In the genomic region with DNA sequence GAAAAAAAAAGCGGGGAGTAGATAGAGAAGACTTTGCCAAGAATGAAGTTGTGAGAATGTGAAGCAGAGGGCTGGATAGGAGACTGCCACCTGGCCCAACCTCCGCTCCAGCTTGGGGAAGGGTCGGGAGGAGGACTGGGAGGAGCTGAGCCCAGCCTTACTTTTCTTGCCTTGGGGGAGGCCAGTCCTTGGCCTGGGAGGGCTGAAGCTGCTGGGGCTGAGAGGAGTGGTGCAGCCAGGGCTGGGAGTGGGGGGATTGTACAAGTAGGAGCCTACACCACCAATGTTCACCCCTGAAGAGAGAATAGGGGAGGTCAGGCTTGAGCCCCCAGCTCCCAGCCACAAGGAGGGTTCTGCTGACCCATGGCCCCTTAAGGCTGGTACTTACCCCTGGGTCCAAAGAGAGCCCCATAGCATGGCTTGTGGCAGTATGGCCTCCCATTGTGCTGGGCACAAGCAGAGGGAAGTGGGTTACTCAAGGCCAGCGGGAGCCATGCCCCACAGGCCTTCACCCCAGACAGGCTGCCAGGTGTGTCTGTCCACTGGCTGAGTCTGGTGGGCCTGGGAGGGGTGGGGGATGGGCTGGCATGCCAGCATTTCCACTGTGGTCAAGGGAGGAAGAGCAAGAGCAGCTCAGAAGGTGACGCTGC, we compare ENCODE assay signal across 15 cellular contexts. TPM values are rescaled to one million over a fixed set of nuclear protein-coding genes. Genes with fewer than 3 reads are reported as not detected.
A peak's percentile ranks its signal among the peaks of the same experiment; 100 is the strongest.
DNase-seq lines count a peak whose midpoint lies in the region; FAIRE-seq and TF ChIP-seq lines count a peak whose summit lies in the region.
"Had no signal": no experiment of that assay in that cellular context is flagged by ENCODE, and none has a peak within 500 bp of the region (broad histone marks: within the 10 kb centered on the region; RNA-seq: fewer than 3 reads in every experiment).

No MANE protein-coding gene starts in this region.

- DNase-seq in Calu3, result no peak
- no peak for DNase-seq in H1 (ENCODE audit: low read depth in 1 of 2, low spot score in 2 of 2)
- no peak for DNase-seq in prostate gland (ENCODE audit: low spot score)
- DNase-seq in SKM-1 (lab: John Stamatoyannopoulos, UW; ENCODE audit: unreplicated experiment), result no peak
- DNase-seq in islet precursor cell, result no peak
- no peak for DNase-seq in activated CD4-positive, CD25-positive, alpha-beta regulatory T cell treated with anti-CD3 and anti-CD28 coated beads, Interleukin-2, amount 50 U/mL, for 72 hours
- DNase-seq: gastrocnemius medialis had no signal

- no peaks in the 10 kb centered on the region for H4K20me1 ChIP-seq in H1 (replicated peaks in 1 of 2; ENCODE audit: control insufficient read depth in 1 of 2, insufficient read depth in 2 of 2, low read length in 2 of 2)

- H3K56ac ChIP-seq in H1 (replicated peaks; ENCODE audit: insufficient read length, low read depth, low read length), result no peak overlapping the region

- H3K4ac ChIP-seq in H1 (replicated peaks; ENCODE audit: insufficient read length, low read depth, low read length), result no peak overlapping the region

- intact Hi-C loops in Calu3 (cut with micrococcal nuclease; ENCODE audit: unreplicated experiment) (no loop called here), prostate gland (cut with DNase I) (no loop called here)

- H3K4me1 ChIP-seq in HUES64 (ENCODE audit: insufficient read depth, low read length), result no peaks in the 10 kb centered on the region; the same call in 1 of the 2 replicates
- peaks cover 8 to 15% (median 9%) of the 10 kb centered on the region in 4 experiments for H3K4me1 ChIP-seq in H1 (replicated peaks in 1 of 4; ENCODE audit: control insufficient read depth in 3 of 4, insufficient read depth in 4 of 4, low read length in 3 of 4)
- no peaks in the 10 kb centered on the region for H3K4me1 ChIP-seq in prostate gland (replicated peaks)

- peak overlapping the region; percentile 90 to 92 for H3K4me2 ChIP-seq in H1 (ENCODE audit: insufficient read depth in 1 of 2, low read depth in 2 of 2, low read length in 2 of 2)

- no peak overlapping the region for H4K5ac ChIP-seq in H1 (ENCODE audit: insufficient read length, low read depth, low read length)

- H4K8ac ChIP-seq in H1 (ENCODE audit: extremely low read depth, insufficient read depth, low read length), result peak overlapping the region; percentile 76

- peak overlapping the region; percentile 75; the same call in 1 of the 2 replicates for H3K18ac ChIP-seq in H1 (ENCODE audit: extremely low read depth, low read length)

- H3K14ac ChIP-seq in H1 (ENCODE audit: insufficient read length), result no peak overlapping the region

- H2AK5ac ChIP-seq in H1 (ENCODE audit: low read depth, low read length), result no peak overlapping the region

- H3K36me3 Mint-ChIP-seq in Calu3 (ENCODE audit: insufficient read depth, unreplicated experiment), result peaks cover 9% of the 10 kb centered on the region

- 73% methylated on average over 5 of the region's 5 CpGs for WGBS in HUES64
- WGBS in H1 (ENCODE audit: extremely low coverage in 1 of 2, insufficient coverage in 1 of 2, insufficient read length in 1 of 2, insufficient replicate concordance in 2 of 2, low coverage in 1 of 2, low lambda C conversion rate in 2 of 2, missing lambda C conversion rate in 1 of 2), 2 experiments, result 78% methylated on average over 5 of the region's 5 CpGs; no CpG with 5 or more reads in 1 of the 2 experiments
- WGBS in prostate gland, result 88% methylated on average over 5 of the region's 5 CpGs

- peak overlapping the region; percentile 46; the same call in 1 of the 2 replicates for H2BK15ac ChIP-seq in H1 (ENCODE audit: low read length)

- H3K9me3 Mint-ChIP-seq in Calu3 (ENCODE audit: low read depth, unreplicated experiment), result no peaks in the 10 kb centered on the region

- no peaks in the 10 kb centered on the region for H3K79me1 ChIP-seq in H1 (ENCODE audit: low read depth, low read length)

- no peaks in the 10 kb centered on the region for H3K79me2 ChIP-seq in H1 (ENCODE audit: control insufficient read depth in 1 of 2, insufficient read depth in 2 of 2, low read length in 2 of 2)

- H3K27me3 Mint-ChIP-seq in Calu3 (ENCODE audit: unreplicated experiment), result no peaks in the 10 kb centered on the region

- no peaks in the 10 kb centered on the region for H3K36me3 ChIP-seq in HUES64 (ENCODE audit: insufficient read depth, low read length)
- H3K36me3 ChIP-seq in H1 (ENCODE audit: control insufficient read depth in 2 of 4, insufficient read depth in 4 of 4, low read length in 3 of 4), result peaks cover 0 to 5% (median 3%) of the 10 kb centered on the region in 4 experiments; a peak in 2 of 8 replicates
- no peaks in the 10 kb centered on the region for H3K36me3 ChIP-seq in prostate gland
- H3K36me3 ChIP-seq: gastrocnemius medialis, neutrophil, thoracic aorta had no signal

- no peak overlapping the region for H3K9ac ChIP-seq in HUES64 (ENCODE audit: low read depth, low read length)
- H3K9ac ChIP-seq in H1 (replicated peaks in 1 of 4; ENCODE audit: extremely low read depth in 1 of 4, low read depth in 3 of 4, low read length in 3 of 4), result no peak overlapping the region

- CTCF ChIA-PET in Calu3 (lab: Charles Lee), result interaction anchor here (0.8 to 2.2 kb wide), 9 partner anchors 7 to 120 kb away, joined by 3 to 38 read pairs (median 3); a partner anchor contains a TSS
- CTCF ChIA-PET in H1 (lab: Charles Lee; ENCODE audit: partially characterized antibody), result interaction anchor here (0.8 to 5.4 kb wide), 19 partner anchors 9 to 194 kb away, joined by 3 to 27 read pairs (median 6); a partner anchor contains a TSS

- TF ChIP-seq EP300 in H1 (IDR thresholded peaks at IDR 0.05; ENCODE audit: borderline replicate concordance in 1 of 2, low read depth in 2 of 2, low read length in 2 of 2), result no peak

- BruUV-seq in Calu3 (replicated peaks; lab: Mats Ljungman, UMichigan), result no TSS peak

- H3K9me3 ChIP-seq in HUES64 (ENCODE audit: insufficient read depth, low read depth, low read length) (no peaks in the 10 kb centered on the region), H1 (ENCODE audit: insufficient read depth in 2 of 2, low read depth in 1 of 2, low read length in 1 of 2) (no peaks in the 10 kb centered on the region), prostate gland (no peaks in the 10 kb centered on the region)
- H3K9me3 ChIP-seq: gastrocnemius medialis, neutrophil, thoracic aorta had no signal

- TF ChIP-seq CTCF in Calu3 (IDR thresholded peaks at IDR 0.05; ENCODE audit: unreplicated experiment), result no peak
- TF ChIP-seq CTCF in H1 (IDR thresholded peaks at IDR 0.05; ENCODE audit: control extremely low read depth in 1 of 3, insufficient read depth in 1 of 3, low read depth in 1 of 3, low read length in 3 of 3), result no peak
- TF ChIP-seq CTCF in prostate gland (IDR thresholded peaks at IDR 0.05), result no peak

- H3K27me3 ChIP-seq in HUES64 (ENCODE audit: insufficient read depth, low read length) (no peaks in the 10 kb centered on the region), H1 (replicated peaks in 1 of 4; ENCODE audit: control insufficient read depth in 3 of 4, extremely low read depth in 1 of 4, insufficient read depth in 3 of 4, low read length in 3 of 4) (0 out of 7 replicates have a peak, but pooled peaks cover 0 to 2% (median 0%) of the 10 kb centered on the region in 4 experiments), prostate gland (replicated peaks; ENCODE audit: insufficient read depth) (no peaks in the 10 kb centered on the region)
- H3K27me3 ChIP-seq: neutrophil had no signal

- H3K27ac ChIP-seq in HUES64 (ENCODE audit: low read depth, low read length) (no peak overlapping the region), H1 (ENCODE audit: low read depth, low read length) (no peak overlapping the region), prostate gland (peak overlapping the region; percentile 16 to 47)
- H3K27ac ChIP-seq: coronary artery, epithelial cell of prostate, gastrocnemius medialis, thoracic aorta had no signal

- TF ChIP-seq RAD21 in H1 (IDR thresholded peaks at IDR 0.05 in 1 of 2, conservative IDR thresholded peaks at IDR 0.05 in 1 of 2; ENCODE audit: low read depth in 2 of 2, low read length in 2 of 2), result no peak

- POLR2A ChIA-PET in H1 (lab: Charles Lee; ENCODE audit: partially characterized antibody), result interaction anchor here (0.7 to 2.9 kb wide), 9 partner anchors 10 to 328 kb away, joined by 3 to 45 read pairs (median 4); a partner anchor contains a TSS

- 0 out of 2 replicates have a peak overlapping the region, but pooled peaks have one; percentile 52 for H2BK5ac ChIP-seq in H1 (ENCODE audit: low read depth, low read length)

- H3K23ac ChIP-seq in H1 (ENCODE audit: insufficient read length), result no peak overlapping the region

- H2BK120ac ChIP-seq in H1 (replicated peaks; ENCODE audit: low read depth, low read length), result no peak overlapping the region

- no peak overlapping the region for H3K27ac Mint-ChIP-seq in Calu3 (ENCODE audit: unreplicated experiment)

- peaks cover 10% of the 10 kb centered on the region for H3K4me1 Mint-ChIP-seq in Calu3 (ENCODE audit: low read depth, unreplicated experiment)

- TF ChIP-seq POLR2A in H1 (IDR thresholded peaks at IDR 0.05; ENCODE audit: control extremely low read depth in 1 of 2, low read depth in 2 of 2, low read length in 2 of 2) (0 out of 3 replicates have a peak, but pooled peaks of 1 of the 2 experiments have one; percentile 2), prostate gland (IDR thresholded peaks at IDR 0.05) (no peak)

- peak overlapping the region; percentile 62 for H3K4me3 ChIP-seq in HUES64 (ENCODE audit: low read length)
- peak overlapping the region; percentile 51 to 74 (median 66); a peak in 6 of 8 replicates for H3K4me3 ChIP-seq in H1 (ENCODE audit: extremely low read depth in 1 of 4, insufficient read depth in 2 of 4, low read depth in 3 of 4, low read length in 4 of 4)
- H3K4me3 ChIP-seq in prostate gland, result no peak overlapping the region

- peak overlapping the region; percentile 74 for H3K4me3 Mint-ChIP-seq in Calu3 (ENCODE audit: low read depth, unreplicated experiment)

- H2AFZ ChIP-seq in H1 (ENCODE audit: low read length), result no peak overlapping the region

- H2BK12ac ChIP-seq in H1 (ENCODE audit: low read depth, low read length), result peak overlapping the region; percentile 30; the same call in 1 of the 2 replicates

- peaks cover 8% of the 10 kb centered on the region for H3K23me2 ChIP-seq in H1 (ENCODE audit: low read depth, low read length)

- peak overlapping the region; percentile 61 for H4K91ac ChIP-seq in H1 (replicated peaks; ENCODE audit: insufficient read length, low read length)

- no peak overlapping the region for H2BK20ac ChIP-seq in H1 (ENCODE audit: low read length)

- FAIRE-seq in H1 (lab: Jason Lieb, UNC), result no peak
- FAIRE-seq: RCC 7860 had no signal

RNA-seq across cellular contexts. Expression of a gene that starts 1.1 kb away (rescaled TPM):
- total RNA-seq in Calu3 (2022), result 2.3 and 5.4 TPM in 2 replicates
- polyA plus RNA-seq in HUES64 (2013, experiment 1 of 2), result 9.5 TPM
- polyA plus RNA-seq in HUES64 (2013, experiment 2 of 2), result 12.8 TPM
- total RNA-seq in H1 (2021; fragmentation: NEBNext Ultra II Directional; extraction: Animal tissue kit (Norgen Biotek cat#: 25700)), result 37.6 and 46.3 TPM in 2 replicates
- 34.0 and 38.7 TPM in 2 replicates for polyA plus RNA-seq in H1 (2011; rRNA removed)
- polyA plus RNA-seq in H1 (2011; cell fraction: cytosol; rRNA removed), result 46.8 TPM
- 124 TPM for polyA plus RNA-seq in H1 (2011; cell fraction: nucleus; rRNA removed)
- 39.4 to 44.3 TPM (median 42.3 TPM) in 4 replicates for polyA plus RNA-seq in H1 (2012, experiment 1 of 2)
- 30.4 TPM for polyA plus RNA-seq in H1 (2012, experiment 2 of 2)
- 40.4 TPM for polyA plus RNA-seq in H1 (2013, experiment 1 of 2)
- 36.5 TPM for polyA plus RNA-seq in H1 (2013, experiment 2 of 2)
- 22.8 and 23.5 TPM in 2 replicates for polyA minus RNA-seq in H1 (2011; rRNA and poly(A)+ RNA removed)
- 17.9 TPM for polyA minus RNA-seq in H1 (2011; cell fraction: cytosol; rRNA and poly(A)+ RNA removed)
- polyA minus RNA-seq in H1 (2011; cell fraction: nucleus; rRNA and poly(A)+ RNA removed), result 22.5 TPM
- 1 to 10 TPM in 1 of 2 donors, under 1 TPM in 1; 0.55 to 7.3 TPM for total RNA-seq in prostate gland
- total RNA-seq: LHCN-M2, thoracic aorta had no signal
- polyA plus RNA-seq: BJ had no signal

RNA-seq across cellular contexts. Expression of a gene that starts 9.5 kb away (rescaled TPM):
- total RNA-seq in Calu3 (2022) (not detected in 2 replicates), prostate gland (not detected)
- not detected for polyA plus RNA-seq in HUES64 (2013, experiment 1 of 2)
- polyA plus RNA-seq in HUES64 (2013, experiment 2 of 2), result not detected
- not detected in 2 replicates for total RNA-seq in H1 (2021; fragmentation: NEBNext Ultra II Directional; extraction: Animal tissue kit (Norgen Biotek cat#: 25700))
- not detected in 2 replicates for polyA plus RNA-seq in H1 (2011; rRNA removed)
- not detected for polyA plus RNA-seq in H1 (2011; cell fraction: cytosol; rRNA removed)
- polyA plus RNA-seq in H1 (2011; cell fraction: nucleus; rRNA removed), result not detected
- polyA plus RNA-seq in H1 (2012, experiment 1 of 2), result 0.13 to 0.58 TPM (median 0.47 TPM) in 3 of 4 replicates, not detected in the other
- 0.22 TPM for polyA plus RNA-seq in H1 (2012, experiment 2 of 2)
- polyA plus RNA-seq in H1 (2013, experiment 1 of 2), result not detected
- polyA plus RNA-seq in H1 (2013, experiment 2 of 2), result not detected
- polyA minus RNA-seq in H1 (2011; rRNA and poly(A)+ RNA removed), result not detected in 2 replicates
- not detected for polyA minus RNA-seq in H1 (2011; cell fraction: cytosol; rRNA and poly(A)+ RNA removed)
- polyA minus RNA-seq in H1 (2011; cell fraction: nucleus; rRNA and poly(A)+ RNA removed), result not detected
- total RNA-seq: LHCN-M2, thoracic aorta had no signal
- polyA plus RNA-seq: BJ had no signal

Comparison
In these comparisons a context has a peak if more than half of its experiments do, and no peak if none do; other contexts are left out.
1. H3K27ac ChIP-seq: peak in prostate gland (2 of 2); none in HUES64 (single experiment) and H1 (single experiment).
2. H3K4me3 ChIP-seq: peak in HUES64 (single experiment) and H1 (4 of 4); none in prostate gland (0 of 2).